In the genomic region with DNA sequence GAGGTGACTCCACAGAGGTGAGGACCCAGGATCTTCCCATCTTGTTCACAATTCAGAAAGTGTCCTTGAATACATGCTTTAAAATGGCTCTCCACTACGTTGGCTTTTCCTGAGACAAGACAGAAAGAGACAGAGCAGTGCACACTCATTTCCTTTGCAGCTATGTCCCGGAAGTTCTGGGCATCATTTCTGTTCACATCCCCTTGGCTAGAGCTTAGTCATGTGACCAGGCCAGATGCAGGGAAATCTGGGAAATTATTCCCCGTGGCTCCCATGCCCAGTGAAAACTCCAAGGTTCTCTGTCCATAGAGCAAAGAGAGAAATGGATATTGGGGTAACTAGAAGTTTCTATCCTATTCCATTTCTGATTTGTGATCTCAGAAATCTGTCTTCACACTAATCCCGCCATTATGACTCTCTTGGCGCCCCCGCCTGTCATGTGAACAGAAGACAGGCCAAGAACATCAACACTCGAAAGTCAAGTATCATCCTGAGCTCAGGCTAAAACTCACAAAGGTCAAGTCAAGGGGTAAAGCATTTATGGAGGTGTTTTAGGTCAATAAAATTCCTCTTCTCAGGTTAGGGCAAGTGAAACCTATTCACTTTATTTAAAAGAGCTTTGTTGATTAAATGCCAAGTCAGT, we compare ENCODE assay signal across 1 cellular context.
TF ChIP-seq lines count a peak whose summit lies in the region.

No MANE protein-coding gene starts in this region.

TF ChIP-seq in SK-N-SH treated with all-trans-retinoic acid at 6 μM for 48 hours, 23 proteins besides CTCF, POLR2A, EP300 and RAD21 (continued from another document):
- TF ChIP-seq, protein P1, sequence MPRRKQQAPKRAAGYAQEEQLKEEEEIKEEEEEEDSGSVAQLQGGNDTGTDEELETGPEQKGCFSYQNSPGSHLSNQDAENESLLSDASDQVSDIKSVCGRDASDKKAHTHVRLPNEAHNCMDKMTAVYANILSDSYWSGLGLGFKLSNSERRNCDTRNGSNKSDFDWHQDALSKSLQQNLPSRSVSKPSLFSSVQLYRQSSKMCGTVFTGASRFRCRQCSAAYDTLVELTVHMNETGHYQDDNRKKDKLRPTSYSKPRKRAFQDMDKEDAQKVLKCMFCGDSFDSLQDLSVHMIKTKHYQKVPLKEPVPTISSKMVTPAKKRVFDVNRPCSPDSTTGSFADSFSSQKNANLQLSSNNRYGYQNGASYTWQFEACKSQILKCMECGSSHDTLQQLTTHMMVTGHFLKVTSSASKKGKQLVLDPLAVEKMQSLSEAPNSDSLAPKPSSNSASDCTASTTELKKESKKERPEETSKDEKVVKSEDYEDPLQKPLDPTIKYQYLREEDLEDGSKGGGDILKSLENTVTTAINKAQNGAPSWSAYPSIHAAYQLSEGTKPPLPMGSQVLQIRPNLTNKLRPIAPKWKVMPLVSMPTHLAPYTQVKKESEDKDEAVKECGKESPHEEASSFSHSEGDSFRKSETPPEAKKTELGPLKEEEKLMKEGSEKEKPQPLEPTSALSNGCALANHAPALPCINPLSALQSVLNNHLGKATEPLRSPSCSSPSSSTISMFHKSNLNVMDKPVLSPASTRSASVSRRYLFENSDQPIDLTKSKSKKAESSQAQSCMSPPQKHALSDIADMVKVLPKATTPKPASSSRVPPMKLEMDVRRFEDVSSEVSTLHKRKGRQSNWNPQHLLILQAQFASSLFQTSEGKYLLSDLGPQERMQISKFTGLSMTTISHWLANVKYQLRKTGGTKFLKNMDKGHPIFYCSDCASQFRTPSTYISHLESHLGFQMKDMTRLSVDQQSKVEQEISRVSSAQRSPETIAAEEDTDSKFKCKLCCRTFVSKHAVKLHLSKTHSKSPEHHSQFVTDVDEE (CRISPR knock-in tag; IDR thresholded peaks at IDR 0.05), result no peak
- TF ChIP-seq CSDC2 (CRISPR knock-in tag; IDR thresholded peaks at IDR 0.05) (no peak), SNAI2 (CRISPR knock-in tag; IDR thresholded peaks at IDR 0.05) (no peak), ARNTL (CRISPR knock-in tag; IDR thresholded peaks at IDR 0.05; ENCODE audit: borderline replicate concordance, low read depth) (no peak), OSR1 (CRISPR knock-in tag; IDR thresholded peaks at IDR 0.05) (no peak), RARB (CRISPR knock-in tag; IDR thresholded peaks at IDR 0.05) (no peak), ZNF565 (CRISPR knock-in tag; conservative IDR thresholded peaks at IDR 0.05; ENCODE audit: low read depth) (no peak), TCF4 (CRISPR knock-in tag; IDR thresholded peaks at IDR 0.05; ENCODE audit: borderline replicate concordance) (no peak), ZNF70 (CRISPR knock-in tag; IDR thresholded peaks at IDR 0.05) (no peak), PPARA (CRISPR knock-in tag; IDR thresholded peaks at IDR 0.05; ENCODE audit: borderline replicate concordance) (no peak), GLIS3 (CRISPR knock-in tag; IDR thresholded peaks at IDR 0.05) (no peak), ESRRG (CRISPR knock-in tag; IDR thresholded peaks at IDR 0.05) (no peak)
- TF ChIP-seq, protein P2, sequence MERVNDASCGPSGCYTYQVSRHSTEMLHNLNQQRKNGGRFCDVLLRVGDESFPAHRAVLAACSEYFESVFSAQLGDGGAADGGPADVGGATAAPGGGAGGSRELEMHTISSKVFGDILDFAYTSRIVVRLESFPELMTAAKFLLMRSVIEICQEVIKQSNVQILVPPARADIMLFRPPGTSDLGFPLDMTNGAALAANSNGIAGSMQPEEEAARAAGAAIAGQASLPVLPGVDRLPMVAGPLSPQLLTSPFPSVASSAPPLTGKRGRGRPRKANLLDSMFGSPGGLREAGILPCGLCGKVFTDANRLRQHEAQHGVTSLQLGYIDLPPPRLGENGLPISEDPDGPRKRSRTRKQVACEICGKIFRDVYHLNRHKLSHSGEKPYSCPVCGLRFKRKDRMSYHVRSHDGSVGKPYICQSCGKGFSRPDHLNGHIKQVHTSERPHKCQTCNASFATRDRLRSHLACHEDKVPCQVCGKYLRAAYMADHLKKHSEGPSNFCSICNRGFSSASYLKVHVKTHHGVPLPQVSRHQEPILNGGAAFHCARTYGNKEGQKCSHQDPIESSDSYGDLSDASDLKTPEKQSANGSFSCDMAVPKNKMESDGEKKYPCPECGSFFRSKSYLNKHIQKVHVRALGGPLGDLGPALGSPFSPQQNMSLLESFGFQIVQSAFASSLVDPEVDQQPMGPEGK (CRISPR knock-in tag; IDR thresholded peaks at IDR 0.05; ENCODE audit: borderline replicate concordance), result no peak
